Comparison of ENCODE assay signal across 8 cellular contexts in genomic region chr6:26272171-26272631, GRCh38.
DNase-seq lines count a peak whose midpoint lies in the region; ATAC-seq and TF ChIP-seq lines count a peak whose summit lies in the region.

No MANE protein-coding gene starts in this region.

- peaks cover 16% of the 10 kb centered on the region for H3K4me1 ChIP-seq in A673 (ENCODE audit: insufficient read depth, low read length, poor library complexity, severe bottlenecking)
- peaks cover 30% of the 10 kb centered on the region for H3K4me1 ChIP-seq in Karpas-422 (ENCODE audit: low read length)

- H3K36me3 ChIP-seq in A673 (ENCODE audit: insufficient read depth, low read length, poor library complexity, severe bottlenecking) (no peaks in the 10 kb centered on the region), Karpas-422 (ENCODE audit: insufficient read depth, low read length) (no peaks in the 10 kb centered on the region)

- no peaks in the 10 kb centered on the region for H4K20me1 ChIP-seq in Karpas-422 (ENCODE audit: insufficient read depth, low read depth, low read length)

- H2AFZ ChIP-seq in Karpas-422 (ENCODE audit: low read length), result no peak overlapping the region

- CTCF ChIA-PET in A673 (lab: Charles Lee), result no interaction called here

- H3K79me2 ChIP-seq in Karpas-422 (ENCODE audit: low read length), result no peaks in the 10 kb centered on the region

- H3K4me3 ChIP-seq in A673 (ENCODE audit: low read depth, low read length, poor library complexity, severe bottlenecking) (peak overlapping the region; percentile 66), fibroblast of mammary gland (ENCODE audit: control insufficient read depth, low read depth, low read length) (peak overlapping the region; percentile 56), Karpas-422 (ENCODE audit: low read length) (no peak overlapping the region)

- H3K9me3 ChIP-seq in A673 (ENCODE audit: low read depth, low read length, poor library complexity, severe bottlenecking) (no peaks in the 10 kb centered on the region), Karpas-422 (ENCODE audit: low read length) (no peaks in the 10 kb centered on the region)

- BruUV-seq in A673 (replicated peaks; lab: Mats Ljungman, UMichigan), result no TSS peak

- H3K27ac ChIP-seq in A673 (ENCODE audit: low read depth, low read length, poor library complexity, severe bottlenecking) (peak overlapping the region; percentile 94), Karpas-422 (ENCODE audit: low read length) (no peak overlapping the region)

- ATAC-seq in GM19023 (IDR thresholded peaks at IDR 0.05; ENCODE audit: unreplicated experiment) (peak; percentile 18), omental fat pad (ENCODE audit: low FRiP score) (peak; percentile 34)

- no peak for TF ChIP-seq CTCF in A673 (conservative IDR thresholded peaks at IDR 0.05; ENCODE audit: low read depth, low read length)
- no peak for TF ChIP-seq CTCF in fibroblast of mammary gland (conservative IDR thresholded peaks at IDR 0.05; ENCODE audit: control insufficient read depth, insufficient read depth, low read depth, low read length)
- TF ChIP-seq CTCF in omental fat pad (IDR thresholded peaks at IDR 0.05), result no peak

- intact Hi-C loops in A673 (cut with micrococcal nuclease; ENCODE audit: unreplicated experiment), result loop anchor here (5.0 kb wide), 3 partner anchors 55 to 875 kb away; a partner anchor contains a TSS

- H3K9me2 ChIP-seq in Karpas-422 (replicated peaks; ENCODE audit: insufficient read depth, low read length), result no peaks in the 10 kb centered on the region

- peak; percentile 49 for DNase-seq in A673 (ENCODE audit: low spot score)
- DNase-seq in HT-29 (ENCODE audit: low spot score), result peak; percentile 73
- peak; percentile 83 for DNase-seq in activated CD8-positive, alpha-beta memory T cell treated with anti-CD3 and anti-CD28 coated beads, Interleukin-2, amount 50 U/mL, for 48 hours
- DNase-seq in fibroblast of mammary gland (ENCODE audit: low read depth), result no peak
- no peak for DNase-seq in omental fat pad (ENCODE audit: low spot score)
- no peak for DNase-seq in Karpas-422
- no peak for DNase-seq in cerebellar cortex (ENCODE audit: low spot score)

- POLR2A ChIA-PET in A673 (lab: Charles Lee; ENCODE audit: low non-redundant PET), result interaction anchor here (0.6 to 2.9 kb wide), 5 partner anchors 13 to 149 kb away, joined by 3 to 20 read pairs (median 5); a partner anchor contains a TSS

- H3K27me3 ChIP-seq in A673 (replicated peaks; ENCODE audit: insufficient read depth, low read depth, low read length, poor library complexity) (no peaks in the 10 kb centered on the region), Karpas-422 (ENCODE audit: low read length) (no peaks in the 10 kb centered on the region; the same call in 1 of the 2 replicates)

- H3K4me2 ChIP-seq in Karpas-422 (ENCODE audit: low read depth, low read length, poor library complexity, severe bottlenecking), result no peak overlapping the region

- H3K9ac ChIP-seq in Karpas-422 (ENCODE audit: low read length), result no peak overlapping the region

Comparison
In these comparisons a context has a peak if more than half of its experiments do, and no peak if none do; other contexts are left out.
1. DNase-seq: peak in A673 (single experiment), HT-29 (single experiment) and activated CD8-positive, alpha-beta memory T cell treated with anti-CD3 and anti-CD28 coated beads, Interleukin-2, amount 50 U/mL, for 48 hours (single experiment); none in fibroblast of mammary gland (single experiment), omental fat pad (single experiment), Karpas-422 (single experiment) and cerebellar cortex (single experiment).